Comparison of ENCODE assay signal across 8 cellular contexts in genomic region chr6:40999498-41000070, GRCh38. TPM values are rescaled to one million over a fixed set of nuclear protein-coding genes. Genes with fewer than 3 reads are reported as not detected.
DNase-seq lines count a peak whose midpoint lies in the region; ATAC-seq and TF ChIP-seq lines count a peak whose summit lies in the region.

No MANE protein-coding gene starts in this region.

- in situ Hi-C loops in astrocyte of the spinal cord (cut with HindIII; ENCODE audit: low sequenced_read_pairs) = no loop called here

- TF ChIP-seq CTCF in astrocyte of the spinal cord (IDR thresholded peaks at IDR 0.05; ENCODE audit: low read depth, low read length) (peak; percentile 41), left lung (IDR thresholded peaks at IDR 0.05) (peak in 1 of 2 donors; percentile 29)

- intact Hi-C loops in left lung (cut with DNase I) = no loop called here

- peak; percentile 48 for DNase-seq in SIG-M5 treated with dmso at 0.1 percent for 504 hours (lab: John Stamatoyannopoulos, UW; ENCODE audit: unreplicated experiment)
- DNase-seq in SIG-M5 (lab: John Stamatoyannopoulos, UW) = no peak
- peak; percentile 81 for DNase-seq in M059J (ENCODE audit: low read depth)
- peak; percentile 31 for DNase-seq in astrocyte of the spinal cord (ENCODE audit: low read depth, low spot score)
- peak; percentile 67 to 70 for DNase-seq in left lung
- no peak for DNase-seq in effector CD8-positive, alpha-beta T cell (lab: John Stamatoyannopoulos, UW)

- peaks cover 0 to 21% of the 10 kb centered on the region in 2 donors for H3K27me3 ChIP-seq in left lung

- H3K4me1 ChIP-seq in left lung = peaks cover 0 to 8% of the 10 kb centered on the region in 2 donors

- H3K4me3 ChIP-seq in astrocyte of the spinal cord (ENCODE audit: low read depth, low read length) (no peak overlapping the region), left lung (no peak overlapping the region)

- ATAC-seq in left lung (peak; percentile 72), GM19023 (IDR thresholded peaks at IDR 0.05; ENCODE audit: unreplicated experiment) (no peak), GM19328 (IDR thresholded peaks at IDR 0.05; ENCODE audit: unreplicated experiment) (no peak)

- H3K9me3 ChIP-seq in left lung = no peaks in the 10 kb centered on the region

- H3K27ac ChIP-seq in left lung = no peak overlapping the region

- no peaks in the 10 kb centered on the region for H3K36me3 ChIP-seq in left lung

RNA-seq across cellular contexts. Expression of gene UNC5CL, which starts 39.4 kb away (rescaled TPM):
- 0.02 and 0.20 TPM in 2 replicates for total RNA-seq in M059J (2014; rRNA removed; shearing (Covaris generic))
- total RNA-seq in left lung = 1 to 10 TPM; 2.3 to 3.1 TPM

RNA-seq across cellular contexts. Expression of gene TSPO2, which starts 42.7 kb away (rescaled TPM):
- not detected in 2 replicates for total RNA-seq in M059J (2014; rRNA removed; shearing (Covaris generic))
- not detected for total RNA-seq in left lung

RNA-seq across cellular contexts. Expression of gene APOBEC2, which starts 53.4 kb away (rescaled TPM):
- not detected in 2 replicates for total RNA-seq in M059J (2014; rRNA removed; shearing (Covaris generic))
- under 1 TPM in 1 of 2 donors, not detected in 1; 0.29 TPM for total RNA-seq in left lung

Comparison
In these comparisons a context has a peak if more than half of its experiments do, and no peak if none do; other contexts are left out.
1. DNase-seq: peak in SIG-M5 treated with dmso at 0.1 percent for 504 hours (single experiment), M059J (single experiment), astrocyte of the spinal cord (single experiment) and left lung (2 of 2); none in SIG-M5 (single experiment) and effector CD8-positive, alpha-beta T cell (single experiment).